Comparison of ENCODE assay signal across 1 cellular context in the genomic region with DNA sequence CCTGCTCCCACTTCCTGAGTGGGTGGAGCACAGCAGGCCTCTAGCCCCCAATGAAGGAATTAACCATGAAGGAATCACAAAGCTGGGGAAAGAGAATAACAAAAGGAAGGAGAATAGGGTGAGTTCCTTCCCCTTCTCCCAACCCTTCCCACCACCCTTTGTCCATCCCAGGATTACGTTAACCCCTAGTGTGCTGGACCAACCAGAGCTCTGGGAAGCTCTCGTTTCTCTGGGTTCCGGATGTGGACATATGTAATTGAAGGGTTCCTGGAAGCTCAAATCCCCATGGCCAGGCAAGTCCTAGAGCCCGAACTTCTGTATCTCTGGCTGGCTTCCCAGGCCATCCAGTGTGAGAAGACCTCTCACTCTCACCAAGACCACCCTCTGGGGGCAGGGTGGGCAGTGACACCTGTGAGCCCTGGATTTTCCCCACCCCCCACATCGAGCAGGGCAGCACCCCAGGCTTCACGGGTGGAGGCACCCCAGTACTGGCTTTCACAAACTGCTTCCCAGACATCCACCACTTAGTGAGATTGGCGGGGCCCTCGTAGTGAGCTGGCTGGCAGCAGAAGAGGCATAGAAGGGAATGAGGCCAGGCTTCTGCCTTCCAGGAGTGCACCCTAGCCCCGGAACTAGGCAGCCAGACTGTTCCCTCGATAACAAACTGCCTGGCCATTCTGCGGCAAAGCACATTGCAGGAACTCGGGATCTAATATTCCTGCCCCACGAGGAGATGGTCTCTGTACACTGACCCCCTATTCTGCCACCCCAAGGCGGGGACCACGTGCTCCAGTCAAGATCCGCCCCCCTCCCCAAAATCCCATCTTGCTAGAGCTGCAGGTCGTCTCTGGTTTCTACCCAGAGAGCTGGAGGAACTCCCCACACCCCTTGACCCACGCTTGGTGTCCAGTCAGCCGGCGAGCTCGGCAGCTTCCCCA.
TF ChIP-seq lines count a peak whose summit lies in the region.

No MANE protein-coding gene starts in this region.

TF ChIP-seq in GM23338, 12 proteins besides CTCF, POLR2A, EP300 and RAD21 (continued from another document):
- peak; percentile 40; the same call in 1 of the 2 replicates for TF ChIP-seq ZNF462 (CRISPR knock-in tag; IDR thresholded peaks at IDR 0.05)
- no peak for TF ChIP-seq EZH2phosphoT487 (IDR thresholded peaks at IDR 0.05; ENCODE audit: unreplicated experiment)
- TF ChIP-seq EZH2 (IDR thresholded peaks at IDR 0.05; ENCODE audit: low read depth, unreplicated experiment) = no peak
- TF ChIP-seq JUNB (IDR thresholded peaks at IDR 0.05; ENCODE audit: unreplicated experiment) = no peak
